ENCODE assay signal across 1 cellular context in genomic region chr2:268323-268722, GRCh38.
TF ChIP-seq lines count a peak whose summit lies in the region.

No MANE protein-coding gene starts in this region.

TF ChIP-seq in K562, 482 proteins besides CTCF, POLR2A, EP300 and RAD21:
- no peak for TF ChIP-seq ZBTB17 (CRISPR knock-in tag; IDR thresholded peaks at IDR 0.05)
- TF ChIP-seq, protein P1, sequence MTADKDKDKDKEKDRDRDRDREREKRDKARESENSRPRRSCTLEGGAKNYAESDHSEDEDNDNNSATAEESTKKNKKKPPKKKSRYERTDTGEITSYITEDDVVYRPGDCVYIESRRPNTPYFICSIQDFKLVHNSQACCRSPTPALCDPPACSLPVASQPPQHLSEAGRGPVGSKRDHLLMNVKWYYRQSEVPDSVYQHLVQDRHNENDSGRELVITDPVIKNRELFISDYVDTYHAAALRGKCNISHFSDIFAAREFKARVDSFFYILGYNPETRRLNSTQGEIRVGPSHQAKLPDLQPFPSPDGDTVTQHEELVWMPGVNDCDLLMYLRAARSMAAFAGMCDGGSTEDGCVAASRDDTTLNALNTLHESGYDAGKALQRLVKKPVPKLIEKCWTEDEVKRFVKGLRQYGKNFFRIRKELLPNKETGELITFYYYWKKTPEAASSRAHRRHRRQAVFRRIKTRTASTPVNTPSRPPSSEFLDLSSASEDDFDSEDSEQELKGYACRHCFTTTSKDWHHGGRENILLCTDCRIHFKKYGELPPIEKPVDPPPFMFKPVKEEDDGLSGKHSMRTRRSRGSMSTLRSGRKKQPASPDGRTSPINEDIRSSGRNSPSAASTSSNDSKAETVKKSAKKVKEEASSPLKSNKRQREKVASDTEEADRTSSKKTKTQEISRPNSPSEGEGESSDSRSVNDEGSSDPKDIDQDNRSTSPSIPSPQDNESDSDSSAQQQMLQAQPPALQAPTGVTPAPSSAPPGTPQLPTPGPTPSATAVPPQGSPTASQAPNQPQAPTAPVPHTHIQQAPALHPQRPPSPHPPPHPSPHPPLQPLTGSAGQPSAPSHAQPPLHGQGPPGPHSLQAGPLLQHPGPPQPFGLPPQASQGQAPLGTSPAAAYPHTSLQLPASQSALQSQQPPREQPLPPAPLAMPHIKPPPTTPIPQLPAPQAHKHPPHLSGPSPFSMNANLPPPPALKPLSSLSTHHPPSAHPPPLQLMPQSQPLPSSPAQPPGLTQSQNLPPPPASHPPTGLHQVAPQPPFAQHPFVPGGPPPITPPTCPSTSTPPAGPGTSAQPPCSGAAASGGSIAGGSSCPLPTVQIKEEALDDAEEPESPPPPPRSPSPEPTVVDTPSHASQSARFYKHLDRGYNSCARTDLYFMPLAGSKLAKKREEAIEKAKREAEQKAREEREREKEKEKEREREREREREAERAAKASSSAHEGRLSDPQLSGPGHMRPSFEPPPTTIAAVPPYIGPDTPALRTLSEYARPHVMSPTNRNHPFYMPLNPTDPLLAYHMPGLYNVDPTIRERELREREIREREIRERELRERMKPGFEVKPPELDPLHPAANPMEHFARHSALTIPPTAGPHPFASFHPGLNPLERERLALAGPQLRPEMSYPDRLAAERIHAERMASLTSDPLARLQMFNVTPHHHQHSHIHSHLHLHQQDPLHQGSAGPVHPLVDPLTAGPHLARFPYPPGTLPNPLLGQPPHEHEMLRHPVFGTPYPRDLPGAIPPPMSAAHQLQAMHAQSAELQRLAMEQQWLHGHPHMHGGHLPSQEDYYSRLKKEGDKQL (CRISPR knock-in tag; IDR thresholded peaks at IDR 0.05; ENCODE audit: borderline replicate concordance): no peak
- TF ChIP-seq, protein P2, sequence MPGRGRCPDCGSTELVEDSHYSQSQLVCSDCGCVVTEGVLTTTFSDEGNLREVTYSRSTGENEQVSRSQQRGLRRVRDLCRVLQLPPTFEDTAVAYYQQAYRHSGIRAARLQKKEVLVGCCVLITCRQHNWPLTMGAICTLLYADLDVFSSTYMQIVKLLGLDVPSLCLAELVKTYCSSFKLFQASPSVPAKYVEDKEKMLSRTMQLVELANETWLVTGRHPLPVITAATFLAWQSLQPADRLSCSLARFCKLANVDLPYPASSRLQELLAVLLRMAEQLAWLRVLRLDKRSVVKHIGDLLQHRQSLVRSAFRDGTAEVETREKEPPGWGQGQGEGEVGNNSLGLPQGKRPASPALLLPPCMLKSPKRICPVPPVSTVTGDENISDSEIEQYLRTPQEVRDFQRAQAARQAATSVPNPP (IDR thresholded peaks at IDR 0.05; ENCODE audit: borderline replicate concordance, insufficient read depth, insufficient read length): no peak
- no peak for TF ChIP-seq KDM4B (IDR thresholded peaks at IDR 0.05; ENCODE audit: borderline replicate concordance in 2 of 2, low read depth in 1 of 2)
- no peak for TF ChIP-seq ATF1 (CRISPR knock-in tag; IDR thresholded peaks at IDR 0.05)
- TF ChIP-seq ATF1 (tag; IDR thresholded peaks at IDR 0.05): no peak
- TF ChIP-seq MTA1 (IDR thresholded peaks at IDR 0.05; ENCODE audit: borderline replicate concordance): no peak
- TF ChIP-seq ZBTB33 (CRISPR knock-in tag; IDR thresholded peaks at IDR 0.05): no peak
- no peak for TF ChIP-seq E2F6 (IDR thresholded peaks at IDR 0.05; ENCODE audit: borderline replicate concordance in 1 of 2, extremely low read depth in 1 of 2, insufficient read depth in 1 of 2, insufficient read length in 1 of 2, low read depth in 1 of 2, low read length in 1 of 2, poor library complexity in 1 of 2, severe bottlenecking in 1 of 2)
